In the genomic region with DNA sequence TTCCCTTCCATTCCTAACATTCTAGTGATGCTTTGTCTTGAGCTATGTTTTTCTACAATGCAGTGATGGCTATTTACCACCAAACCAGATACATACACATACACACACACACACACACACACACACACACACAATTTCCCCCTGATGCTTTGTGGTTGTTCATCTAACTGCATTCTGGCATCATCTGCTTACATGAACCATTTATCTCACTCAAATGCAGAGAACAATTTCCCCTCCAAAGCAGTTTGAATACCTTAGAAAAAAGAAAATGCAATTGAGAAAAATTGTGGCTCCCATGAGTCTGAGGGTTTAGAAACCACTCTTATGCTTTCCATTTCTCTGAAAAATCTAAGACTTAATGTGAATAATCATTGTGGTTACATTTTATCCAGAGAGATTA, we compare ENCODE assay signal across 26 cellular contexts.
DNase-seq lines count a peak whose midpoint lies in the region; FAIRE-seq and TF ChIP-seq lines count a peak whose summit lies in the region.
"Had no signal": no experiment of that assay in that cellular context is flagged by ENCODE, and none has a peak within 500 bp of the region (broad histone marks: within the 10 kb centered on the region; RNA-seq: fewer than 3 reads in every experiment).

No MANE protein-coding gene starts in this region.

- no peak overlapping the region for H3K4me2 ChIP-seq in astrocyte (ENCODE audit: low read length)
- H3K4me2 ChIP-seq in GM23248 (ENCODE audit: unreplicated experiment), result no peak overlapping the region
- H3K4me2 ChIP-seq: BLaER1 had no signal

- H3K4me3 Mint-ChIP-seq in astrocyte (ENCODE audit: unreplicated experiment), result no peak overlapping the region
- H3K4me3 Mint-ChIP-seq: CD14-positive monocyte; CD4-positive, alpha-beta memory T cell; CD4-positive, CD25-positive, alpha-beta regulatory T cell; CD8-positive, alpha-beta memory T cell had no signal

- no peak for FAIRE-seq in astrocyte (lab: Jason Lieb, UNC)
- FAIRE-seq: A204.1, GM12878, GM12892, GM18507 had no signal

- no peaks in the 10 kb centered on the region for H3K27me3 ChIP-seq in astrocyte (ENCODE audit: insufficient read depth, low read length)
- H3K27me3 ChIP-seq in GM23248 (replicated peaks; ENCODE audit: insufficient read depth), result no peaks in the 10 kb centered on the region
- H3K27me3 ChIP-seq: BE2C, BLaER1 had no signal

- no peaks in the 10 kb centered on the region for H3K27me3 Mint-ChIP-seq in astrocyte (ENCODE audit: low read depth, unreplicated experiment)
- H3K27me3 Mint-ChIP-seq: CD4-positive, alpha-beta memory T cell; CD4-positive, CD25-positive, alpha-beta regulatory T cell; CD8-positive, alpha-beta memory T cell had no signal

- H3K36me3 Mint-ChIP-seq in astrocyte (ENCODE audit: low read depth, unreplicated experiment), result no peaks in the 10 kb centered on the region
- H3K36me3 Mint-ChIP-seq: CD14-positive monocyte; CD4-positive, alpha-beta memory T cell; CD4-positive, CD25-positive, alpha-beta regulatory T cell; CD8-positive, alpha-beta memory T cell had no signal

- H3K9ac ChIP-seq in astrocyte (ENCODE audit: low read length), result no peak overlapping the region
- no peak overlapping the region for H3K9ac ChIP-seq in GM23248
- H3K9ac ChIP-seq: BLaER1 had no signal

- in situ Hi-C loops in GM23248 (cut with MboI), result no loop called here

- H3K27ac ChIP-seq in astrocyte (ENCODE audit: low read depth, low read length) (no peak overlapping the region), GM23248 (no peak overlapping the region)
- H3K27ac ChIP-seq: BLaER1 had no signal

- no peak for TF ChIP-seq CTCF in astrocyte (IDR thresholded peaks at IDR 0.05; ENCODE audit: insufficient read depth, low read depth, low read length)

- H4K20me1 ChIP-seq in astrocyte (ENCODE audit: insufficient read depth, low read length) (no peaks in the 10 kb centered on the region), GM23248 (ENCODE audit: insufficient read depth) (no peaks in the 10 kb centered on the region)
- H4K20me1 ChIP-seq: BLaER1 had no signal

- no peak overlapping the region for H3K27ac Mint-ChIP-seq in astrocyte (ENCODE audit: unreplicated experiment)
- H3K27ac Mint-ChIP-seq: CD14-positive monocyte; CD4-positive, alpha-beta memory T cell; CD4-positive, CD25-positive, alpha-beta regulatory T cell; CD8-positive, alpha-beta memory T cell had no signal

- H3K9me3 Mint-ChIP-seq in astrocyte (ENCODE audit: unreplicated experiment), result peaks cover 4% of the 10 kb centered on the region

- no peaks in the 10 kb centered on the region for H3K9me2 ChIP-seq in GM23248 (ENCODE audit: insufficient read depth)

- DNase-seq in Jurkat, Clone E6-1 (ENCODE audit: low read depth, low spot score), result peak; percentile 1
- DNase-seq in astrocyte (ENCODE audit: low read depth) (peak; percentile 31), SKM-1 (lab: John Stamatoyannopoulos, UW; ENCODE audit: unreplicated experiment) (no peak), SIG-M5 treated with dmso at 0.1 percent for 504 hours (lab: John Stamatoyannopoulos, UW; ENCODE audit: unreplicated experiment) (no peak), GM23248 (no peak)
- DNase-seq: 8988T; ACHN; BE2C; C1 segment of cervical spinal cord; CD4-positive, alpha-beta memory T cell; CD4-positive, CD25-positive, alpha-beta regulatory T cell; CD8-positive, alpha-beta memory T cell; COR-L47; DMS 273 treated with DMSO at 0.1 percent for 48 hours; DMS153; DMS53; DMS79; DND-41; EL; GDM1 had no signal

- no peaks in the 10 kb centered on the region for H3K4me1 Mint-ChIP-seq in astrocyte (ENCODE audit: low read depth, unreplicated experiment)
- H3K4me1 Mint-ChIP-seq: CD14-positive monocyte; CD4-positive, alpha-beta memory T cell; CD4-positive, CD25-positive, alpha-beta regulatory T cell; CD8-positive, alpha-beta memory T cell had no signal

- no peak overlapping the region for H3K4me3 ChIP-seq in Jurkat, Clone E6-1 (ENCODE audit: low read length)
- H3K4me3 ChIP-seq in astrocyte (ENCODE audit: insufficient read depth, low read depth, low read length), result no peak overlapping the region
- H3K4me3 ChIP-seq in GM23248, result no peak overlapping the region
- H3K4me3 ChIP-seq: BLaER1, GM12878 had no signal

- H3K9me3 ChIP-seq in astrocyte (ENCODE audit: insufficient read depth, low read depth, low read length), result no peaks in the 10 kb centered on the region
- no peaks in the 10 kb centered on the region for H3K9me3 ChIP-seq in GM23248 (ENCODE audit: low read depth)
- H3K9me3 ChIP-seq: BE2C had no signal

- no peaks in the 10 kb centered on the region for H3K4me1 ChIP-seq in astrocyte (ENCODE audit: insufficient read depth, low read length)
- no peaks in the 10 kb centered on the region for H3K4me1 ChIP-seq in GM23248 (ENCODE audit: insufficient read depth)
- H3K4me1 ChIP-seq: BE2C, BLaER1 had no signal

- no peaks in the 10 kb centered on the region for H3K36me3 ChIP-seq in astrocyte (ENCODE audit: insufficient read depth, low read length)
- no peaks in the 10 kb centered on the region for H3K36me3 ChIP-seq in GM23248 (ENCODE audit: low read depth)
- H3K36me3 ChIP-seq: BE2C, BLaER1 had no signal

- H2AFZ ChIP-seq in astrocyte (ENCODE audit: low read depth, low read length) (no peak overlapping the region), GM23248 (no peak overlapping the region)

- no peaks in the 10 kb centered on the region for H3K79me2 ChIP-seq in astrocyte (ENCODE audit: insufficient read depth, low read length)
- H3K79me2 ChIP-seq in GM23248 (ENCODE audit: insufficient read depth), result no peaks in the 10 kb centered on the region

- no peaks in the 10 kb centered on the region for H3F3A ChIP-seq in GM23248 (ENCODE audit: insufficient read depth)

Comparison
In these comparisons a context has a peak if more than half of its experiments do, and no peak if none do; other contexts are left out.
1. DNase-seq: peak in Jurkat, Clone E6-1 (single experiment) and astrocyte (single experiment); none in SKM-1 (single experiment), SIG-M5 treated with dmso at 0.1 percent for 504 hours (single experiment) and GM23248 (single experiment).